ENCODE assay signal across 2 cellular contexts in genomic region chr1:93148001-93148400, GRCh38.
TF ChIP-seq lines count a peak whose summit lies in the region.

No MANE protein-coding gene starts in this region.

TF ChIP-seq in HEK293, 187 proteins besides CTCF, POLR2A, EP300 and RAD21:
- TF ChIP-seq ZEB2 (tag by site-specific recombination; IDR thresholded peaks at IDR 0.05) (0 out of 2 replicates have a peak, but pooled peaks have one; percentile 23), ZBTB20 (tag by site-specific recombination; IDR thresholded peaks at IDR 0.05) (0 out of 2 replicates have a peak, but pooled peaks have one; percentile 17), ZNF571 (tag by site-specific recombination; IDR thresholded peaks at IDR 0.05) (no peak), ZNF629 (tag by site-specific recombination; IDR thresholded peaks at IDR 0.05) (peak; percentile 41; the same call in 1 of the 2 replicates), ZBTB48 (tag by site-specific recombination; IDR thresholded peaks at IDR 0.05) (peak; percentile 65; the same call in 1 of the 2 replicates)
TF ChIP-seq in HEK293: peak in this region for 4.

TF ChIP-seq in SK-N-SH, 30 proteins besides CTCF, POLR2A, EP300 and RAD21:
- TF ChIP-seq TEAD4 (IDR thresholded peaks at IDR 0.05; ENCODE audit: borderline replicate concordance, insufficient read depth) (no peak), MEF2A (IDR thresholded peaks at IDR 0.05; ENCODE audit: borderline replicate concordance, low read depth) (no peak), NFIC (IDR thresholded peaks at IDR 0.05; ENCODE audit: borderline replicate concordance) (no peak), RXRA (IDR thresholded peaks at IDR 0.05; ENCODE audit: borderline replicate concordance, low read depth) (no peak), ZBTB33 (IDR thresholded peaks at IDR 0.05; ENCODE audit: borderline replicate concordance, low read depth) (no peak), YY1 (IDR thresholded peaks at IDR 0.05; ENCODE audit: low read depth) (no peak), JUND (IDR thresholded peaks at IDR 0.05) (no peak), REST (IDR thresholded peaks at IDR 0.05; ENCODE audit: low read depth, low read length) (no peak), EZH2phosphoT487 (IDR thresholded peaks at IDR 0.05; ENCODE audit: borderline replicate concordance, low read depth) (no peak)
